In the genomic region with DNA sequence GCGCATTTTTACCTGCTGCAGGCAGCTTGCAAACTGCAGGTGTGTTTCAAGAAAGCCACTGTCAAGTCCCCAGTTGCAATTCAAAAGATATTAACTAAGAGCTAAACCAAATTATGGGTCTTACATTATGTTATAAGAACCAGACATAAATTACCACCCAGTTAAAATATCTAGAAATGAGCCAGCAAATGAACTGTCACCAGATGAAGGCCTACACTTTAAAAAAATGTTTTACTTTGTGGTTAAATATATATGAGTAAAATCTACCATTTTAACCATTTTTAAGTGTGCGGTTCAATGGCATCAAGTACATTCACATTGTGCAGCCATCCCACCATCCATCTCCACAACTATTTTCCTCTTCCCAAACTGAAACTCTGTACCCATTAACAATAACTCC, we compare ENCODE assay signal across 17 cellular contexts. TPM values are rescaled to one million over a fixed set of nuclear protein-coding genes. Genes with fewer than 3 reads are reported as not detected.
DNase-seq lines count a peak whose midpoint lies in the region; ATAC-seq and TF ChIP-seq lines count a peak whose summit lies in the region.
"Had no signal": no experiment of that assay in that cellular context is flagged by ENCODE, and none has a peak within 500 bp of the region (broad histone marks: within the 10 kb centered on the region; RNA-seq: fewer than 3 reads in every experiment).

No MANE protein-coding gene starts in this region.

- no peaks in the 10 kb centered on the region for H3K9me3 Mint-ChIP-seq in activated T-cell treated with anti-CD3 and anti-CD28 coated beads, Interleukin-2, amount 50 U/mL, for 24 hours
- H3K9me3 Mint-ChIP-seq in activated T-helper 2 cell treated with anti-CD3 and anti-CD28 coated beads, Interferon-gamma antibody, Interleukin-2, Interleukin-4, amounts not matched to agents 10 μg/mL and 5 μg/mL and 100 μg/mL, durations not matched to agents 14 hours and 24 hours and 36 hours: no peaks in the 10 kb centered on the region
- H3K9me3 Mint-ChIP-seq: nephron progenitor cell had no signal

- TF ChIP-seq CTCF in spleen (IDR thresholded peaks at IDR 0.05 in 8 of 11, conservative IDR thresholded peaks at IDR 0.05 in 3 of 11) (no peak), upper lobe of left lung (IDR thresholded peaks at IDR 0.05) (no peak)

- intact Hi-C loops in activated T-helper 2 cell treated with anti-CD3 and anti-CD28 coated beads, Interferon-gamma antibody, Interleukin-2, Interleukin-4, amounts not matched to agents 10 μg/mL and 5 μg/mL and 100 μg/mL, durations not matched to agents 14 hours and 24 hours and 36 hours (cut with micrococcal nuclease): no loop called here
- intact Hi-C loops in spleen (cut with DNase I; ENCODE audit: low total_unique reads): loop anchor here (10.0 kb wide), 3 partner anchors 51 to 141 kb away; no protein-coding TSS in a partner anchor

- 44 to 73% (median 55%) methylated on average over 2 of the region's 2 CpGs for WGBS in spleen, 5 donors
- 69 to 91% methylated on average over 2 of the region's 2 CpGs for WGBS in upper lobe of left lung, 2 donors

- H3K36me3 ChIP-seq in KOPT-K1 (ENCODE audit: insufficient read depth, low read length) (no peaks in the 10 kb centered on the region), spleen (no peaks in the 10 kb centered on the region), upper lobe of left lung (no peaks in the 10 kb centered on the region)
- H3K36me3 ChIP-seq: esophagus muscularis mucosa, uterus had no signal

- H3K4me1 ChIP-seq in spleen (peaks cover 10 to 94% (median 49%) of the 10 kb centered on the region in 6 donors), upper lobe of left lung (peaks cover 0 to 15% (median 0%) of the 10 kb centered on the region in 4 donors)
- H3K4me1 ChIP-seq: uterus had no signal

- no peaks in the 10 kb centered on the region for H3K27me3 Mint-ChIP-seq in activated T-cell treated with anti-CD3 and anti-CD28 coated beads, Interleukin-2, amount 50 U/mL, for 24 hours
- H3K27me3 Mint-ChIP-seq in activated T-helper 2 cell treated with anti-CD3 and anti-CD28 coated beads, Interferon-gamma antibody, Interleukin-2, Interleukin-4, amounts not matched to agents 10 μg/mL and 5 μg/mL and 100 μg/mL, durations not matched to agents 14 hours and 24 hours and 36 hours (ENCODE audit: low read depth): no peaks in the 10 kb centered on the region

- H3K4me3 ChIP-seq in spleen (no peak overlapping the region), upper lobe of left lung (no peak overlapping the region)
- H3K4me3 ChIP-seq: esophagus muscularis mucosa, uterus had no signal

- H3K4me1 Mint-ChIP-seq in activated T-cell treated with anti-CD3 and anti-CD28 coated beads, Interleukin-2, amount 50 U/mL, for 24 hours (ENCODE audit: low read depth): peaks cover 70% of the 10 kb centered on the region
- H3K4me1 Mint-ChIP-seq in activated T-helper 2 cell treated with anti-CD3 and anti-CD28 coated beads, Interferon-gamma antibody, Interleukin-2, Interleukin-4, amounts not matched to agents 10 μg/mL and 5 μg/mL and 100 μg/mL, durations not matched to agents 14 hours and 24 hours and 36 hours (ENCODE audit: low read depth): peaks cover 49% of the 10 kb centered on the region

- no peak for TF ChIP-seq EP300 in upper lobe of left lung (IDR thresholded peaks at IDR 0.05)

- H3K4me3 Mint-ChIP-seq in activated T-cell treated with anti-CD3 and anti-CD28 coated beads, Interleukin-2, amount 50 U/mL, for 24 hours: peak overlapping the region; percentile 73
- H3K4me3 Mint-ChIP-seq in activated T-helper 2 cell treated with anti-CD3 and anti-CD28 coated beads, Interferon-gamma antibody, Interleukin-2, Interleukin-4, amounts not matched to agents 10 μg/mL and 5 μg/mL and 100 μg/mL, durations not matched to agents 14 hours and 24 hours and 36 hours (ENCODE audit: low read depth): peak overlapping the region; percentile 73
- H3K4me3 Mint-ChIP-seq: nephron progenitor cell had no signal

- H3K9me3 ChIP-seq in KOPT-K1 (ENCODE audit: insufficient read depth, low read length, poor library complexity, severe bottlenecking): no peaks in the 10 kb centered on the region
- H3K9me3 ChIP-seq in spleen: no peaks in the 10 kb centered on the region
- H3K9me3 ChIP-seq in upper lobe of left lung: no peaks in the 10 kb centered on the region
- H3K9me3 ChIP-seq: esophagus muscularis mucosa, uterus had no signal

- no peak for DNase-seq in activated T-cell treated with anti-CD3 and anti-CD28 coated beads, Interleukin-2, amount 50 U/mL, for 24 hours
- DNase-seq in activated T-cell treated with anti-CD3 and anti-CD28 coated beads, Interleukin-2, amount 50 U/mL, for 1 hour: no peak
- no peak for DNase-seq in activated T-helper 2 cell treated with anti-CD3 and anti-CD28 coated beads, Interferon-gamma antibody, Interleukin-2, Interleukin-4, amounts not matched to agents 10 μg/mL and 5 μg/mL and 100 μg/mL, durations not matched to agents 14 hours and 24 hours and 36 hours (ENCODE audit: low spot score)
- DNase-seq in spleen (no peak), NCI-H2029 (lab: John Stamatoyannopoulos, UW) (no peak), upper lobe of left lung (no peak), EL (no peak)
- DNase-seq: Calu3, mammary epithelial cell, NCI-H2081 treated with DMSO at 0.1 percent for 48 hours, NCI-H69, nephron progenitor cell, uterus had no signal

- no peak for ATAC-seq in upper lobe of left lung (ENCODE audit: low FRiP score in 2 of 2)
- ATAC-seq: Panc1, SK-N-SH treated with all-trans-retinoic acid at 6 μM for 48 hours had no signal

- H3K27ac Mint-ChIP-seq in activated T-cell treated with anti-CD3 and anti-CD28 coated beads, Interleukin-2, amount 50 U/mL, for 24 hours: peak overlapping the region; percentile 92
- peak overlapping the region; percentile 17 for H3K27ac Mint-ChIP-seq in activated T-helper 2 cell treated with anti-CD3 and anti-CD28 coated beads, Interferon-gamma antibody, Interleukin-2, Interleukin-4, amounts not matched to agents 10 μg/mL and 5 μg/mL and 100 μg/mL, durations not matched to agents 14 hours and 24 hours and 36 hours
- H3K27ac Mint-ChIP-seq: nephron progenitor cell had no signal

- H3K27me3 ChIP-seq in spleen (replicated peaks in 1 of 7) (no peaks in the 10 kb centered on the region), upper lobe of left lung (no peaks in the 10 kb centered on the region)
- H3K27me3 ChIP-seq: esophagus muscularis mucosa, uterus had no signal

- TF ChIP-seq POLR2A in spleen (IDR thresholded peaks at IDR 0.05) (no peak), upper lobe of left lung (IDR thresholded peaks at IDR 0.05) (no peak)

- H3K36me3 Mint-ChIP-seq in activated T-cell treated with anti-CD3 and anti-CD28 coated beads, Interleukin-2, amount 50 U/mL, for 24 hours (ENCODE audit: low read depth): no peaks in the 10 kb centered on the region
- no peaks in the 10 kb centered on the region for H3K36me3 Mint-ChIP-seq in activated T-helper 2 cell treated with anti-CD3 and anti-CD28 coated beads, Interferon-gamma antibody, Interleukin-2, Interleukin-4, amounts not matched to agents 10 μg/mL and 5 μg/mL and 100 μg/mL, durations not matched to agents 14 hours and 24 hours and 36 hours (ENCODE audit: low read depth)

- H3K27ac ChIP-seq in KOPT-K1 (ENCODE audit: low read depth, low read length, poor library complexity, severe bottlenecking): peak overlapping the region; percentile 81
- peak overlapping the region in 7 of 8 donors; percentile 78 to 90 (median 84) for H3K27ac ChIP-seq in spleen
- no peak overlapping the region for H3K27ac ChIP-seq in upper lobe of left lung
- H3K27ac ChIP-seq: esophagus muscularis mucosa had no signal

RNA-seq across cellular contexts. Expression of a gene that starts 32.0 kb away (rescaled TPM):
- total RNA-seq in activated T-helper 2 cell treated with anti-CD3 and anti-CD28 coated beads, Interferon-gamma antibody, Interleukin-2, Interleukin-4, amounts not matched to agents 10 μg/mL and 5 μg/mL and 100 μg/mL, durations not matched to agents 14 hours and 24 hours and 36 hours: 28.1 and 29.7 TPM in 2 replicates
- total RNA-seq in spleen (100 to 1,000 TPM in 1 of 7 donors, 10 to 100 TPM in 6; 73.5 to 105 (median 83.1) TPM), upper lobe of left lung (10 to 100 TPM; 12.3 to 28.8 (median 19.5) TPM)
- 10 to 100 TPM; 20.9 to 23.1 (median 21.5) TPM for polyA plus RNA-seq in spleen

Comparison
In these comparisons a context has a peak if more than half of its experiments do, and no peak if none do; other contexts are left out.
1. H3K27ac ChIP-seq: peak in KOPT-K1 (single experiment) and spleen (7 of 8); none in upper lobe of left lung (0 of 4).